In genomic region chr14:96362965-96363750, GRCh38 we compare ENCODE assay signal across 8 cellular contexts. TPM values are rescaled to one million over a fixed set of nuclear protein-coding genes. Genes with fewer than 3 reads are reported as not detected.
DNase-seq lines count a peak whose midpoint lies in the region; ATAC-seq and TF ChIP-seq lines count a peak whose summit lies in the region.

ATG2B (minus strand) TSS chr14:96363341; CDS start chr14:96362976, 365 bp downstream.
GSKIP (plus strand) TSS chr14:96363526; CDS start chr14:96382248, 18,722 bp downstream.

- H3K9me3 ChIP-seq in liver (ENCODE audit: control insufficient read depth in 4 of 4, low read length in 3 of 4): no peaks in the 10 kb centered on the region

- peak; percentile 63 for ATAC-seq in GM19372 (IDR thresholded peaks at IDR 0.05; ENCODE audit: low read depth, unreplicated experiment)
- ATAC-seq in HG03521 (IDR thresholded peaks at IDR 0.05; ENCODE audit: unreplicated experiment): peak; percentile 83

- no peak for TF ChIP-seq RAD21 in liver (IDR thresholded peaks at IDR 0.05)

- no peaks in the 10 kb centered on the region for H3K36me3 ChIP-seq in liver (ENCODE audit: control insufficient read depth in 4 of 4, insufficient read depth in 3 of 4, low read depth in 1 of 4, low read length in 3 of 4)

- H3K9ac ChIP-seq in liver (ENCODE audit: low read depth in 1 of 2, low read length in 2 of 2): peak within 1 kb of the TSS; percentile 86 to 96

- TF ChIP-seq CTCF in liver (IDR thresholded peaks at IDR 0.05; ENCODE audit: low read depth, low read length, missing input control): no peak

- H3K27ac ChIP-seq in liver (ENCODE audit: low read depth in 1 of 2, low read length in 2 of 2): peak within 1 kb of the TSS; percentile 94 to 98

- H3K4me1 ChIP-seq in liver (ENCODE audit: control insufficient read depth in 4 of 4, insufficient read depth in 4 of 4, low read length in 3 of 4): peaks cover 4 to 23% (median 20%) of the 10 kb centered on the region in 4 donors

- no peaks in the 10 kb centered on the region for H3K27me3 ChIP-seq in liver (ENCODE audit: control insufficient read depth in 4 of 4, insufficient read depth in 4 of 4, low read length in 3 of 4)

- under 1% methylated on average over 92 of the region's 92 CpGs for WGBS in liver

- peak within 1 kb of the TSS; percentile 92 to 97 (median 95) for H3K4me3 ChIP-seq in liver (ENCODE audit: low read depth in 1 of 3, low read length in 3 of 3)

- DNase-seq in C1 segment of cervical spinal cord (lab: John Stamatoyannopoulos, UW) (peak; percentile 25 to 95 (median 92)), NCI-H774 (lab: John Stamatoyannopoulos, UW) (peak; percentile 96), dermis blood vessel endothelial cell (peak; percentile 94)
- peak; percentile 96 for DNase-seq in activated CD4-positive, alpha-beta T cell treated with anti-CD3 and anti-CD28 coated beads, Interleukin-2, amount 50 U/mL, for 4 hours
- DNase-seq in stimulated activated CD4-positive, alpha-beta T cell treated with anti-CD3 and anti-CD28 coated beads, Interleukin-4, amount 100 ng/mL, for 1 hour: peak; percentile 98

TF ChIP-seq in liver, 16 proteins besides CTCF, POLR2A, EP300 and RAD21:
- TF ChIP-seq EGR1 (IDR thresholded peaks at IDR 0.05; ENCODE audit: low read depth in 2 of 2) (peak in 1 of 2 donors; percentile 11), NR2F2 (IDR thresholded peaks at IDR 0.05) (no peak), YY1 (IDR thresholded peaks at IDR 0.05) (no peak), REST (IDR thresholded peaks at IDR 0.05) (no peak), GABPA (IDR thresholded peaks at IDR 0.05 in 1 of 2, conservative IDR thresholded peaks at IDR 0.05 in 1 of 2) (peak; percentile 77 to 92), HNF4A (conservative IDR thresholded peaks at IDR 0.05) (no peak), RXRA (IDR thresholded peaks at IDR 0.05) (no peak), SP1 (IDR thresholded peaks at IDR 0.05) (no peak)

RNA-seq across cellular contexts. Expression of gene ATG2B, which starts in this region (rescaled TPM):
- total RNA-seq in dermis blood vessel endothelial cell (20.1 and 22.5 TPM in 2 replicates), liver (10 to 100 TPM; 34.5 to 36.0 TPM)
- polyA plus RNA-seq in liver: 1 to 10 TPM; 4.7 to 6.5 TPM

RNA-seq across cellular contexts. Expression of gene GSKIP, which starts in this region (rescaled TPM):
- total RNA-seq in dermis blood vessel endothelial cell (73.0 and 117 TPM in 2 replicates), liver (10 to 100 TPM; 16.6 to 23.7 TPM)
- polyA plus RNA-seq in liver: 10 to 100 TPM; 10.9 to 12.1 TPM

Comparison
In these comparisons a context has a peak if more than half of its experiments do, and no peak if none do; other contexts are left out.
1. Peak in every context shown above with its lines: DNase-seq, ATAC-seq, H3K4me3 ChIP-seq and H3K27ac ChIP-seq.